ENCODE assay signal across 17 cellular contexts in the genomic region with DNA sequence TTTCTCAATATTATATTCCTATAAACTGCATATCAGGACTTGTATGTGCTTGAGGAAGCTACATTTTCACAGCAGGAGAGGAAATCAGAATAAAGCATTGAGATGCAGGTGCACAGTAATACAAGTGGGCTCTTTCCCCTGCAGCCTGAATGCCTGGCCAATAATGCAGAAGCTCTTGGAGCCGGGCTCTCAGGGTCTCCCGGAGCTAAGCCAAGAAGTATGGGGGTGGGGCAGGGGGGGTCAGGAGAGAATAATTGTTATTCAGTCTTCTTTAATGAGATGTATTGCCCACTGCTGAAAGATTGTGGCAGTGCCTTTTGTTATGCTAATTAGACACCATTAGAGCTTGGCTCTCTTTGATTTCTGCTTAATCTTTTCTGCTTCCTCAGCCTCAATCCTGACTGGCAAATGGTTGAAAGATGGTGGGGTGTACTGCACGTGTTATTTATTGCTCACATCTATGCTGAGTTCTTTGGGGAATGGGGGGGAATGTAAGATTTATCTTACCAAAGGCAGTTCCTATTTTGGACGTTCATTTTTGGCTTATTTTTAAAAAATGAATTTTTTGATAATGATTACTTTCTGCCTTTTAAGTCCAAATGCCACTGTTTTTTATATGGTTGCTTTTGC.
DNase-seq lines count a peak whose midpoint lies in the region; ATAC-seq lines count a peak whose summit lies in the region.
"Had no signal": no experiment of that assay in that cellular context is flagged by ENCODE, and none has a peak within 500 bp of the region (broad histone marks: within the 10 kb centered on the region; RNA-seq: fewer than 3 reads in every experiment).

No MANE protein-coding gene starts in this region.

- peak overlapping the region; percentile 13 for H3K27ac ChIP-seq in iPS-20b (ENCODE audit: low read length)
- H3K27ac ChIP-seq: GM23248, heart left ventricle, left lung had no signal

- no peaks in the 10 kb centered on the region for H3K27me3 ChIP-seq in H7 (ENCODE audit: control insufficient read depth, insufficient read depth, low read length)
- H3K27me3 ChIP-seq in iPS-20b (ENCODE audit: insufficient read depth, low read length) = no peaks in the 10 kb centered on the region
- H3K27me3 ChIP-seq: heart left ventricle, left lung had no signal

- H3K4me3 ChIP-seq in H7 (ENCODE audit: insufficient read depth, low read depth, low read length) (no peak overlapping the region), iPS-20b (ENCODE audit: low read length) (peak overlapping the region; percentile 36)
- H3K4me3 ChIP-seq: GM23248, heart left ventricle, left lung had no signal

- H3K9ac ChIP-seq in iPS-20b (ENCODE audit: low read depth, low read length) = peak overlapping the region; percentile 41; the same call in 1 of the 2 replicates
- H3K9ac ChIP-seq: GM23248, SK-N-SH had no signal

- H3K36me3 ChIP-seq in H7 (replicated peaks; ENCODE audit: control insufficient read depth, insufficient read depth, low read length) = no peaks in the 10 kb centered on the region
- no peaks in the 10 kb centered on the region for H3K36me3 ChIP-seq in iPS-20b (ENCODE audit: insufficient read depth, low read depth, low read length)
- H3K36me3 ChIP-seq: heart left ventricle, left lung had no signal

- DNase-seq in H7 (peak; percentile 75), NCI-H146 (lab: John Stamatoyannopoulos, UW) (peak; percentile 93), NCI-H69 (lab: John Stamatoyannopoulos, UW) (peak; percentile 97), cerebellum (ENCODE audit: low spot score) (no peak)
- DNase-seq: activated CD4-positive, alpha-beta T cell treated with anti-CD3 and anti-CD28 coated beads, Interleukin-2, amount 50 U/mL, for 1 hour; cortex of kidney; GM23248; heart left ventricle; left lung; MV-4-11; OCI-M1; SK-N-SH had no signal

- ATAC-seq in GM19395 (IDR thresholded peaks at IDR 0.05; ENCODE audit: unreplicated experiment) = no peak
- ATAC-seq in HG03039 (IDR thresholded peaks at IDR 0.05; ENCODE audit: unreplicated experiment) = no peak
- no peak for ATAC-seq in GM18867 (IDR thresholded peaks at IDR 0.05; ENCODE audit: unreplicated experiment)
- ATAC-seq: esophagus mucosa, heart left ventricle, left lung had no signal

- H3K4me1 ChIP-seq in iPS-20b (ENCODE audit: insufficient read depth, low read length) = peaks cover 59% of the 10 kb centered on the region
- H3K4me1 ChIP-seq: left lung had no signal

- H3K9me3 ChIP-seq in iPS-20b (ENCODE audit: insufficient read depth, low read depth, low read length) = peaks cover 3% of the 10 kb centered on the region; the same call in 1 of the 2 replicates
- H3K9me3 ChIP-seq: SK-N-SH had no signal
